In the genomic region with DNA sequence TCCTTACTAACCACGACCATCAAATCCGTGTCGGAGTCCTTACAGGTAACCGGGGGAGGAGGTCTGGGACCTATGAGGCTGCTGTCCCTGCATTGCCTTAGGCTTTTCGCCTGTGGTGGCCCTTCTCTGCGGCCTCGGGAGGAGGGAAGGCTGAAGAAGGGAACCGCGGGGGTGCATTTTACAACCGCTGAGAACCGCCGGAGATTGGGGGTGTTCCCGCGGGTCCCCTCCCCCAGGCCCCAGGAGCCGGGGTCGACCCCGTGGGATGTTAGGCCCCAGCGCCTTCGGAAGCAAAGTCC, we compare ENCODE assay signal across 9 cellular contexts. TPM values are rescaled to one million over a fixed set of nuclear protein-coding genes. Genes with fewer than 3 reads are reported as not detected.
A peak's percentile ranks its signal among the peaks of the same experiment; 100 is the strongest.
DNase-seq lines count a peak whose midpoint lies in the region; ATAC-seq, FAIRE-seq and TF ChIP-seq lines count a peak whose summit lies in the region.
"Had no signal": no experiment of that assay in that cellular context is flagged by ENCODE, and none has a peak within 500 bp of the region (broad histone marks: within the 10 kb centered on the region; RNA-seq: fewer than 3 reads in every experiment).

No MANE protein-coding gene starts in this region.

- H3K9me3 ChIP-seq in kidney (ENCODE audit: control insufficient read depth in 1 of 2, low read length in 2 of 2) = no peaks in the 10 kb centered on the region
- no peaks in the 10 kb centered on the region for H3K9me3 ChIP-seq in thoracic aorta

- no peak for FAIRE-seq in kidney (lab: Jason Lieb, UNC)

- no peak for DNase-seq in activated CD4-positive, alpha-beta T cell treated with anti-CD3 and anti-CD28 coated beads for 36 hours
- no peak for DNase-seq in activated CD4-positive, alpha-beta T cell treated with anti-CD3 and anti-CD28 coated beads for 1 hour
- DNase-seq in activated T-helper 1 cell treated with anti-CD3 and anti-CD28 coated beads, Interleukin-12 subunit alpha, Interleukin-12 subunit beta, Interleukin-2, Interleukin-4 antibody, amounts not matched to agents 30 ng/mL and 10 ng/mL and 1 ng/mL, durations not matched to agents 14 hours and 24 hours and 36 hours (ENCODE audit: low spot score) = no peak
- DNase-seq in kidney (no peak), thoracic aorta (ENCODE audit: low spot score) (no peak), NCI-H345 treated with DMSO at 0.1 percent for 48 hours (lab: John Stamatoyannopoulos, UW; ENCODE audit: unreplicated experiment) (no peak), COLO668 (lab: John Stamatoyannopoulos, UW; ENCODE audit: unreplicated experiment) (no peak)

- ATAC-seq in activated CD4-positive, alpha-beta T cell treated with anti-CD3 and anti-CD28 coated beads for 36 hours = no peak
- ATAC-seq in thoracic aorta (ENCODE audit: insufficient number of reproducible peaks, low FRiP score, low read depth) (no peak), GM18520 (IDR thresholded peaks at IDR 0.05; ENCODE audit: unreplicated experiment) (no peak)

- H3K9ac ChIP-seq in kidney (ENCODE audit: low read length in 2 of 2) = peak overlapping the region; percentile 95 to 100

- no peaks in the 10 kb centered on the region for H3K36me3 ChIP-seq in kidney (ENCODE audit: control insufficient read depth in 1 of 2, insufficient read depth in 2 of 2, low read length in 2 of 2)
- no peaks in the 10 kb centered on the region for H3K36me3 ChIP-seq in thoracic aorta

- peak overlapping the region; percentile 90 for H3K4me3 Mint-ChIP-seq in activated CD4-positive, alpha-beta T cell treated with anti-CD3 and anti-CD28 coated beads for 36 hours
- H3K4me3 Mint-ChIP-seq in activated T-helper 1 cell treated with anti-CD3 and anti-CD28 coated beads, Interleukin-12 subunit alpha, Interleukin-12 subunit beta, Interleukin-2, Interleukin-4 antibody, amounts not matched to agents 30 ng/mL and 10 ng/mL and 1 ng/mL, durations not matched to agents 14 hours and 24 hours and 36 hours = peak overlapping the region; percentile 93

- H3K27ac ChIP-seq in kidney (ENCODE audit: low read depth in 2 of 2, low read length in 2 of 2) (peak overlapping the region; percentile 93 to 97), thoracic aorta (peak overlapping the region; percentile 74 to 85)

- peaks cover 2 to 9% of the 10 kb centered on the region in 2 donors for H3K4me1 ChIP-seq in kidney (ENCODE audit: control insufficient read depth in 1 of 2, insufficient read depth in 1 of 2, low read depth in 1 of 2, low read length in 2 of 2)
- H3K4me1 ChIP-seq in thoracic aorta (ENCODE audit: control insufficient read depth in 1 of 2, low read depth in 2 of 2) = peaks cover 12 to 21% of the 10 kb centered on the region in 2 donors

- POLR2A ChIA-PET in activated CD4-positive, alpha-beta T cell treated with anti-CD3 and anti-CD28 coated beads for 36 hours (lab: Charles Lee) = interaction anchor here (0.6 to 0.7 kb wide), 2 partner anchors 94 to 1752 kb away, joined by 3 to 6 read pairs; no protein-coding TSS in a partner anchor

- H3K36me3 Mint-ChIP-seq in activated CD4-positive, alpha-beta T cell treated with anti-CD3 and anti-CD28 coated beads for 36 hours (ENCODE audit: low read depth) = no peaks in the 10 kb centered on the region
- H3K36me3 Mint-ChIP-seq in activated T-helper 1 cell treated with anti-CD3 and anti-CD28 coated beads, Interleukin-12 subunit alpha, Interleukin-12 subunit beta, Interleukin-2, Interleukin-4 antibody, amounts not matched to agents 30 ng/mL and 10 ng/mL and 1 ng/mL, durations not matched to agents 14 hours and 24 hours and 36 hours (ENCODE audit: low read depth) = peaks cover 5% of the 10 kb centered on the region

- H3K4me1 Mint-ChIP-seq in activated CD4-positive, alpha-beta T cell treated with anti-CD3 and anti-CD28 coated beads for 36 hours = peaks cover 42% of the 10 kb centered on the region
- peaks cover 41% of the 10 kb centered on the region for H3K4me1 Mint-ChIP-seq in activated T-helper 1 cell treated with anti-CD3 and anti-CD28 coated beads, Interleukin-12 subunit alpha, Interleukin-12 subunit beta, Interleukin-2, Interleukin-4 antibody, amounts not matched to agents 30 ng/mL and 10 ng/mL and 1 ng/mL, durations not matched to agents 14 hours and 24 hours and 36 hours (ENCODE audit: low read depth)

- H3K4me3 ChIP-seq in kidney (ENCODE audit: low read length in 2 of 2) (peak overlapping the region; percentile 93 to 96), thoracic aorta (peak overlapping the region; percentile 78)

- intact Hi-C loops in activated CD4-positive, alpha-beta T cell treated with anti-CD3 and anti-CD28 coated beads for 36 hours (cut with DNase I, micrococcal nuclease) = loop anchor here (1.0 to 10.0 kb wide), 8 partner anchors 94 to 1406 kb away; partner anchors contain the start of genes ATP6V1D (in 1 of the 2), MAX (in 1 of the 2), PALS1 (in 1 of the 2) and PIGH (in 1 of the 2)
- intact Hi-C loops in activated T-helper 1 cell treated with anti-CD3 and anti-CD28 coated beads, Interleukin-12 subunit alpha, Interleukin-12 subunit beta, Interleukin-2, Interleukin-4 antibody, amounts not matched to agents 30 ng/mL and 10 ng/mL and 1 ng/mL, durations not matched to agents 14 hours and 24 hours and 36 hours (cut with micrococcal nuclease) = loop anchor here (1.0 to 10.0 kb wide), 11 partner anchors 13 to 2001 kb away; partner anchors contain the start of genes EIF2S1, MAX, PALS1 and RAD51B
- intact Hi-C loops in kidney (cut with DNase I) = no loop called here

- no peak for TF ChIP-seq CTCF in kidney (IDR thresholded peaks at IDR 0.05; ENCODE audit: borderline replicate concordance, extremely low read depth, insufficient read depth)
- TF ChIP-seq CTCF in thoracic aorta (IDR thresholded peaks at IDR 0.05) = no peak

- H3K9me3 Mint-ChIP-seq in activated CD4-positive, alpha-beta T cell treated with anti-CD3 and anti-CD28 coated beads for 36 hours (ENCODE audit: low read depth) = no peaks in the 10 kb centered on the region
- no peaks in the 10 kb centered on the region for H3K9me3 Mint-ChIP-seq in activated T-helper 1 cell treated with anti-CD3 and anti-CD28 coated beads, Interleukin-12 subunit alpha, Interleukin-12 subunit beta, Interleukin-2, Interleukin-4 antibody, amounts not matched to agents 30 ng/mL and 10 ng/mL and 1 ng/mL, durations not matched to agents 14 hours and 24 hours and 36 hours

- CTCF ChIA-PET in activated CD4-positive, alpha-beta T cell treated with anti-CD3 and anti-CD28 coated beads for 36 hours (lab: Charles Lee) = interaction anchor here (0.6 kb wide), 1 partner anchor 460 kb away, joined by 4 read pairs; no protein-coding TSS in a partner anchor

- H3K27me3 Mint-ChIP-seq in activated CD4-positive, alpha-beta T cell treated with anti-CD3 and anti-CD28 coated beads for 36 hours = peaks cover 3% of the 10 kb centered on the region
- peaks cover 24% of the 10 kb centered on the region for H3K27me3 Mint-ChIP-seq in activated T-helper 1 cell treated with anti-CD3 and anti-CD28 coated beads, Interleukin-12 subunit alpha, Interleukin-12 subunit beta, Interleukin-2, Interleukin-4 antibody, amounts not matched to agents 30 ng/mL and 10 ng/mL and 1 ng/mL, durations not matched to agents 14 hours and 24 hours and 36 hours (ENCODE audit: insufficient read depth)

- peak overlapping the region; percentile 94 for H3K27ac Mint-ChIP-seq in activated CD4-positive, alpha-beta T cell treated with anti-CD3 and anti-CD28 coated beads for 36 hours
- peak overlapping the region; percentile 96 for H3K27ac Mint-ChIP-seq in activated T-helper 1 cell treated with anti-CD3 and anti-CD28 coated beads, Interleukin-12 subunit alpha, Interleukin-12 subunit beta, Interleukin-2, Interleukin-4 antibody, amounts not matched to agents 30 ng/mL and 10 ng/mL and 1 ng/mL, durations not matched to agents 14 hours and 24 hours and 36 hours

- no peaks in the 10 kb centered on the region for H3K27me3 ChIP-seq in thoracic aorta (replicated peaks; ENCODE audit: insufficient read depth)

RNA-seq across cellular contexts. Expression of gene GPHN, which starts 0.5 kb away (rescaled TPM):
- total RNA-seq in activated CD4-positive, alpha-beta T cell treated with anti-CD3 and anti-CD28 coated beads for 36 hours = 10 to 100 TPM; 29.8 to 37.5 TPM
- 38.5 and 43.5 TPM in 2 replicates for total RNA-seq in activated T-helper 1 cell treated with anti-CD3 and anti-CD28 coated beads, Interleukin-12 subunit alpha, Interleukin-12 subunit beta, Interleukin-2, Interleukin-4 antibody, amounts not matched to agents 30 ng/mL and 10 ng/mL and 1 ng/mL, durations not matched to agents 14 hours and 24 hours and 36 hours
- total RNA-seq in kidney (35.4 TPM), thoracic aorta (10 to 100 TPM; 14.0 to 14.2 TPM)
- polyA plus RNA-seq in kidney (ENCODE audit: insufficient read depth, low read depth, low replicate concordance) = 62.0 TPM

RNA-seq across cellular contexts. Expression of gene CCDC196, which starts 22.3 kb away (rescaled TPM):
- not detected for total RNA-seq in activated CD4-positive, alpha-beta T cell treated with anti-CD3 and anti-CD28 coated beads for 36 hours
- total RNA-seq in activated T-helper 1 cell treated with anti-CD3 and anti-CD28 coated beads, Interleukin-12 subunit alpha, Interleukin-12 subunit beta, Interleukin-2, Interleukin-4 antibody, amounts not matched to agents 30 ng/mL and 10 ng/mL and 1 ng/mL, durations not matched to agents 14 hours and 24 hours and 36 hours = not detected in 2 replicates
- total RNA-seq in kidney = not detected
- not detected for polyA plus RNA-seq in kidney (ENCODE audit: insufficient read depth, low read depth, low replicate concordance)
- not detected for total RNA-seq in thoracic aorta
- total RNA-seq: subcutaneous adipose tissue had no signal
